ENCODE assay signal across 9 cellular contexts in the genomic region with DNA sequence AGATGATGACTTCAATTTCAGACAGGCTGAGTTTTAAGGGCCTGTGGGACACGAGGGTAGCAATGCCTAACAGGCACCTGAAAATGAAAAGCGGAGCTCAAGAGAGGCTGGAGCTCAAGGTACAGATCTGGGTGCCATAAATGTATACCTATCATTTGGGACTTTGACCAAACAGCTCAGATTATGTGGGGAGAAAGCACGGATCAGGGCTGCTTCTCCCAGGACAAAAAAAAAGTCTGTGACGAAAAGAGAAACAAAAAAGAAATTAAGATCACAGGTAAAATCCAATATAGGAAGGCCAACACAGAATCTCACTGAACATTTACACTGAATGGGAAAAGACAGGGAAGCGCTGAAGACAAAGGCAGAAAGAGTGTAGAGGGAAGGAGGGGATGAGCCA. TPM values are rescaled to one million over a fixed set of nuclear protein-coding genes. Genes with fewer than 3 reads are reported as not detected.
DNase-seq lines count a peak whose midpoint lies in the region; ATAC-seq, FAIRE-seq and TF ChIP-seq lines count a peak whose summit lies in the region.
"Had no signal": no experiment of that assay in that cellular context is flagged by ENCODE, and none has a peak within 500 bp of the region (broad histone marks: within the 10 kb centered on the region; RNA-seq: fewer than 3 reads in every experiment).

No MANE protein-coding gene starts in this region.

- no peak for TF ChIP-seq RAD21 in K562 (CRISPR knock-in tag; conservative IDR thresholded peaks at IDR 0.05 in 1 of 2, IDR thresholded peaks at IDR 0.05 in 1 of 2)

- peaks cover 4% of the 10 kb centered on the region for H3K9me1 ChIP-seq in K562 (ENCODE audit: control insufficient read depth, insufficient read depth, low read length)

- H3K27ac ChIP-seq in DND-41 (ENCODE audit: low read length) (no peak overlapping the region), Karpas-422 (ENCODE audit: low read length) (no peak overlapping the region), K562 (ENCODE audit: extremely low read depth, low read depth, low read length) (no peak overlapping the region; the same call in 2 of the 3 replicates)
- H3K27ac ChIP-seq: prostate gland, vagina had no signal

- peaks cover 36% of the 10 kb centered on the region for H3K36me3 Mint-ChIP-seq in nephron (ENCODE audit: low read depth)

- H3K36me3 ChIP-seq in DND-41 (ENCODE audit: insufficient read depth, low read length): peaks cover 52% of the 10 kb centered on the region
- peaks cover 36% of the 10 kb centered on the region for H3K36me3 ChIP-seq in Karpas-422 (ENCODE audit: insufficient read depth, low read length)
- peaks cover 54% of the 10 kb centered on the region for H3K36me3 ChIP-seq in K562 (ENCODE audit: control insufficient read depth, insufficient read depth, low read length)
- H3K36me3 ChIP-seq: prostate gland had no signal

- H3K9ac ChIP-seq in DND-41 (ENCODE audit: low read depth, low read length) (peak overlapping the region; percentile 85), Karpas-422 (ENCODE audit: low read length) (peak overlapping the region; percentile 96; the same call in 1 of the 2 replicates), K562 (ENCODE audit: insufficient read depth in 1 of 2, low read depth in 2 of 2, low read length in 2 of 2) (peak overlapping the region; percentile 88 to 89; a peak in 3 of 4 replicates)

- H3K4me3 ChIP-seq in DND-41 (ENCODE audit: low read depth in 1 of 2, low read length in 2 of 2) (peak overlapping the region in 1 of 2 experiments; percentile 95; a peak in 2 of 4 replicates), Karpas-422 (ENCODE audit: low read length) (peak overlapping the region; percentile 78), K562 (peak overlapping the region; percentile 69)
- H3K4me3 ChIP-seq: prostate gland had no signal

- no peaks in the 10 kb centered on the region for H3K9me3 Mint-ChIP-seq in nephron

- H3K27me3 Mint-ChIP-seq in nephron (ENCODE audit: low read depth): no peaks in the 10 kb centered on the region

- intact Hi-C loops in K562 (cut with micrococcal nuclease): no loop called here

- 33% methylated on average over 5 of the region's 5 CpGs for WGBS in K562 (ENCODE audit: insufficient coverage, low coverage, missing lambda C conversion rate)

- POLR2A ChIA-PET in K562 (lab: Yijun Ruan, JAX): interaction anchor here (0.9 to 4.5 kb wide), 3 partner anchors 8 to 144 kb away, joined by 3 to 28 read pairs (median 4); partner anchors contain the start of genes ATP5F1E and TUBB1

- H3K27me3 ChIP-seq in DND-41 (ENCODE audit: insufficient read depth, low read length, poor library complexity) (no peaks in the 10 kb centered on the region), Karpas-422 (ENCODE audit: low read length) (no peaks in the 10 kb centered on the region), K562 (ENCODE audit: control insufficient read depth in 2 of 2, insufficient read depth in 2 of 2, low read length in 2 of 2) (no peaks in the 10 kb centered on the region)
- H3K27me3 ChIP-seq: vagina had no signal

- CTCF ChIA-PET in K562 (lab: Yijun Ruan, JAX; ENCODE audit: low intra/inter-chr PET ratio): no interaction called here

- no peak for DNase-seq in DND-41
- no peak for DNase-seq in Karpas-422
- no peak for DNase-seq in K562 (ENCODE audit: extremely low read depth in 1 of 4, low spot score in 3 of 4)
- no peak for DNase-seq in effector CD4-positive, alpha-beta T cell
- no peak for DNase-seq in GOT3 (lab: John Stamatoyannopoulos, UW)

- peaks cover 31% of the 10 kb centered on the region for H3K4me1 Mint-ChIP-seq in nephron

- no peak for TF ChIP-seq CTCF in DND-41 (IDR thresholded peaks at IDR 0.05; ENCODE audit: borderline replicate concordance, extremely low read depth, low read length, poor library complexity, severe bottlenecking)
- TF ChIP-seq CTCF in K562 (IDR thresholded peaks at IDR 0.05 in 2 of 3, conservative IDR thresholded peaks at IDR 0.05 in 1 of 3; ENCODE audit: insufficient read depth in 2 of 3, low read depth in 1 of 3, low read length in 3 of 3): no peak
- TF ChIP-seq CTCF in nephron (IDR thresholded peaks at IDR 0.05; ENCODE audit: unreplicated experiment in 3 of 3): no peak

- H3K9me3 ChIP-seq in DND-41 (ENCODE audit: insufficient read depth, low read length, severe bottlenecking): no peaks in the 10 kb centered on the region
- H3K9me3 ChIP-seq in Karpas-422 (ENCODE audit: low read length): no peaks in the 10 kb centered on the region
- H3K9me3 ChIP-seq in K562 (replicated peaks; ENCODE audit: control insufficient read depth, insufficient read depth, low read depth, low read length): no peaks in the 10 kb centered on the region
- H3K9me3 ChIP-seq: prostate gland, vagina had no signal

- H4K20me1 ChIP-seq in DND-41 (ENCODE audit: insufficient read depth, low read length) (peaks cover 47% of the 10 kb centered on the region), Karpas-422 (ENCODE audit: insufficient read depth, low read depth, low read length) (peaks cover 32% of the 10 kb centered on the region), K562 (replicated peaks; ENCODE audit: control insufficient read depth, insufficient read depth, low read length) (peaks cover 5% of the 10 kb centered on the region)

- H3K4me2 ChIP-seq in DND-41 (ENCODE audit: insufficient read depth, low read length) (peak overlapping the region; percentile 98), Karpas-422 (ENCODE audit: low read depth, low read length, poor library complexity, severe bottlenecking) (peak overlapping the region; percentile 94), K562 (ENCODE audit: insufficient read depth, low read length) (peak overlapping the region; percentile 98)

- TF ChIP-seq EP300 in K562 (IDR thresholded peaks at IDR 0.05; ENCODE audit: low read length): no peak

- peak overlapping the region; percentile 73 to 86 (median 83) for H3K4me3 Mint-ChIP-seq in nephron

- no peak for FAIRE-seq in K562 (lab: Jason Lieb, UNC)

- no peak for ATAC-seq in DND-41 (ENCODE audit: insufficient read depth, low read depth)
- ATAC-seq in K562: no peak
- no peak for ATAC-seq in GM18511 (IDR thresholded peaks at IDR 0.05; ENCODE audit: unreplicated experiment)

- no TSS peak for BruUV-seq in K562 (replicated peaks; lab: Mats Ljungman, UMichigan)

- peak overlapping the region in 2 of 3 experiments; percentile 19 to 68 for H3K27ac Mint-ChIP-seq in nephron

- H2AFZ ChIP-seq in DND-41 (ENCODE audit: low read depth, low read length): no peak overlapping the region
- H2AFZ ChIP-seq in Karpas-422 (ENCODE audit: low read length): no peak overlapping the region
- H2AFZ ChIP-seq in K562 (ENCODE audit: low read depth, low read length): no peak overlapping the region

- in situ Hi-C loops in K562 (cut with MboI): no loop called here

- H3K79me2 ChIP-seq in DND-41 (ENCODE audit: insufficient read depth, low read length): peaks cover 72% of the 10 kb centered on the region
- peaks cover 62% of the 10 kb centered on the region for H3K79me2 ChIP-seq in Karpas-422 (ENCODE audit: low read length)
- peaks cover 69% of the 10 kb centered on the region for H3K79me2 ChIP-seq in K562 (ENCODE audit: control insufficient read depth, insufficient read depth, low read length)

- no peaks in the 10 kb centered on the region for H3K9me2 ChIP-seq in Karpas-422 (replicated peaks; ENCODE audit: insufficient read depth, low read length)

- H3K4me1 ChIP-seq in DND-41 (ENCODE audit: insufficient read depth, low read length) (peaks cover 48% of the 10 kb centered on the region), Karpas-422 (ENCODE audit: low read length) (peaks cover 45% of the 10 kb centered on the region), K562 (replicated peaks in 1 of 2; ENCODE audit: control insufficient read depth in 2 of 2, insufficient read depth in 2 of 2, low read length in 2 of 2) (peaks cover 12 to 21% of the 10 kb centered on the region in 2 experiments; a peak in 4 of 5 replicates)

- TF ChIP-seq POLR2A in K562 (conservative IDR thresholded peaks at IDR 0.05): no peak

RNA-seq across cellular contexts. Expression of gene PRELID3B, which starts 1.9 kb away (rescaled TPM):
- total RNA-seq in Karpas-422 (2014; rRNA removed; shearing (Covaris generic); ENCODE audit: low replicate concordance): 104 and 271 TPM in 2 replicates
- 17.7 and 24.8 TPM in 2 replicates for total RNA-seq in K562 (2011; cell fraction: chromatin; rRNA removed; ENCODE audit: low replicate concordance)
- total RNA-seq in K562 (2011; cell fraction: nucleolus; rRNA removed): 16.8 and 22.2 TPM in 2 replicates
- total RNA-seq in K562 (2011; cell fraction: nucleoplasm; rRNA removed): 28.7 and 35.0 TPM in 2 replicates
- total RNA-seq in K562 (2014; rRNA removed) (90.3 and 96.8 TPM in 2 replicates), K562 (2014; rRNA removed; fragmentation: Illumina TruSeq; extraction: Trizol) (136 and 140 TPM in 2 replicates), K562 (2015; rRNA removed; fragmentation: Illumina TruSeq; extraction: Trizol) (112 and 120 TPM in 2 replicates), K562 (2021) (99.5 and 105 TPM in 2 replicates)
- polyA plus RNA-seq in K562 (2011; rRNA removed) (83.6 and 96.0 TPM in 2 replicates), K562 (2014; fragmentation: Illumina TruSeq; extraction: Trizol) (91.7 and 101 TPM in 2 replicates), K562 (2014; fragmentation: Nextera tagmentation; extraction: Ambion mirVana) (100 to 1,000 TPM; 156 to 186 TPM), K562 (2014; rRNA removed) (77.0 and 81.2 TPM in 2 replicates)
- 20.1 and 42.7 TPM in 2 replicates for polyA plus RNA-seq in K562 (2011; cell fraction: cytosol; rRNA removed)
- 74.4 and 76.8 TPM in 2 replicates for polyA plus RNA-seq in K562 (2011; cell fraction: nucleus; rRNA removed)
- polyA plus RNA-seq in K562 (2012): 58.3 and 91.4 TPM in 2 replicates
- 151 and 154 TPM in 2 replicates for polyA minus RNA-seq in K562 (2011; rRNA and poly(A)+ RNA removed)
- 93.2 and 97.4 TPM in 2 replicates for polyA minus RNA-seq in K562 (2011; cell fraction: cytosol; rRNA and poly(A)+ RNA removed)
- polyA minus RNA-seq in K562 (2011; cell fraction: nucleus; rRNA and poly(A)+ RNA removed): 28.1 and 43.1 TPM in 2 replicates

RNA-seq across cellular contexts. Expression of gene ATP5F1E, which starts 8.5 kb away (rescaled TPM):
- total RNA-seq in Karpas-422 (2014; rRNA removed; shearing (Covaris generic); ENCODE audit: low replicate concordance): 47.0 and 78.9 TPM in 2 replicates
- total RNA-seq in K562 (2011; cell fraction: chromatin; rRNA removed; ENCODE audit: low replicate concordance): 19.6 and 60.1 TPM in 2 replicates
- 23.8 and 27.5 TPM in 2 replicates for total RNA-seq in K562 (2011; cell fraction: nucleolus; rRNA removed)
- 49.5 and 88.6 TPM in 2 replicates for total RNA-seq in K562 (2011; cell fraction: nucleoplasm; rRNA removed)
- 49.4 and 64.1 TPM in 2 replicates for total RNA-seq in K562 (2014; rRNA removed)
- 113 and 123 TPM in 2 replicates for total RNA-seq in K562 (2014; rRNA removed; fragmentation: Illumina TruSeq; extraction: Trizol)
- 98.7 and 109 TPM in 2 replicates for total RNA-seq in K562 (2015; rRNA removed; fragmentation: Illumina TruSeq; extraction: Trizol)
- 125 and 146 TPM in 2 replicates for total RNA-seq in K562 (2021)
- polyA plus RNA-seq in K562 (2011; rRNA removed): 140 and 167 TPM in 2 replicates
- polyA plus RNA-seq in K562 (2011; cell fraction: cytosol; rRNA removed): 16.9 and 37.2 TPM in 2 replicates
- 32.8 and 51.1 TPM in 2 replicates for polyA plus RNA-seq in K562 (2011; cell fraction: nucleus; rRNA removed)
- polyA plus RNA-seq in K562 (2012): 66.6 and 187 TPM in 2 replicates
- polyA plus RNA-seq in K562 (2014; fragmentation: Illumina TruSeq; extraction: Trizol): 60.3 and 67.7 TPM in 2 replicates
- 100 to 1,000 TPM; 161 to 162 TPM for polyA plus RNA-seq in K562 (2014; fragmentation: Nextera tagmentation; extraction: Ambion mirVana)
- polyA plus RNA-seq in K562 (2014; rRNA removed): 109 and 117 TPM in 2 replicates
- 36.3 and 47.6 TPM in 2 replicates for polyA minus RNA-seq in K562 (2011; rRNA and poly(A)+ RNA removed)
- polyA minus RNA-seq in K562 (2011; cell fraction: cytosol; rRNA and poly(A)+ RNA removed): 19.7 and 24.7 TPM in 2 replicates
- 53.0 and 99.3 TPM in 2 replicates for polyA minus RNA-seq in K562 (2011; cell fraction: nucleus; rRNA and poly(A)+ RNA removed)

RNA-seq across cellular contexts. Expression of gene TUBB1, which starts 21.5 kb away (rescaled TPM):
- total RNA-seq in Karpas-422 (2014; rRNA removed; shearing (Covaris generic); ENCODE audit: low replicate concordance): not detected in 2 replicates
- total RNA-seq in K562 (2011; cell fraction: chromatin; rRNA removed; ENCODE audit: low replicate concordance): 1.4 and 3.2 TPM in 2 replicates
- total RNA-seq in K562 (2011; cell fraction: nucleolus; rRNA removed): 1.7 and 2.1 TPM in 2 replicates
- 2.0 and 2.8 TPM in 2 replicates for total RNA-seq in K562 (2011; cell fraction: nucleoplasm; rRNA removed)
- 1.7 and 2.1 TPM in 2 replicates for total RNA-seq in K562 (2014; rRNA removed)
- total RNA-seq in K562 (2014; rRNA removed; fragmentation: Illumina TruSeq; extraction: Trizol): 2.3 and 2.8 TPM in 2 replicates
- total RNA-seq in K562 (2015; rRNA removed; fragmentation: Illumina TruSeq; extraction: Trizol): 2.0 and 2.4 TPM in 2 replicates
- total RNA-seq in K562 (2021): 1.9 and 3.9 TPM in 2 replicates
- polyA plus RNA-seq in K562 (2011; rRNA removed): 1.1 and 3.6 TPM in 2 replicates
- polyA plus RNA-seq in K562 (2011; cell fraction: cytosol; rRNA removed): 0.69 and 3.4 TPM in 2 replicates
- polyA plus RNA-seq in K562 (2011; cell fraction: nucleus; rRNA removed): 0.51 and 1.8 TPM in 2 replicates
- polyA plus RNA-seq in K562 (2012): 2.3 and 3.8 TPM in 2 replicates
- 3.1 and 4.1 TPM in 2 replicates for polyA plus RNA-seq in K562 (2014; fragmentation: Illumina TruSeq; extraction: Trizol)
- 1 to 10 TPM; 1.5 to 1.6 TPM for polyA plus RNA-seq in K562 (2014; fragmentation: Nextera tagmentation; extraction: Ambion mirVana)
- polyA plus RNA-seq in K562 (2014; rRNA removed): 1.9 and 3.0 TPM in 2 replicates
- polyA minus RNA-seq in K562 (2011; rRNA and poly(A)+ RNA removed): 1.6 and 4.3 TPM in 2 replicates
- polyA minus RNA-seq in K562 (2011; cell fraction: cytosol; rRNA and poly(A)+ RNA removed): 0.64 and 1.7 TPM in 2 replicates
- polyA minus RNA-seq in K562 (2011; cell fraction: nucleus; rRNA and poly(A)+ RNA removed): 0.89 and 1.3 TPM in 2 replicates
- total RNA-seq: prostate gland, vagina had no signal

RNA-seq across cellular contexts. Expression of gene CTSZ, which starts 33.6 kb away (rescaled TPM):
- total RNA-seq in Karpas-422 (2014; rRNA removed; shearing (Covaris generic); ENCODE audit: low replicate concordance): 111 and 215 TPM in 2 replicates
- 52.6 and 123 TPM in 2 replicates for total RNA-seq in K562 (2011; cell fraction: chromatin; rRNA removed; ENCODE audit: low replicate concordance)
- 146 and 149 TPM in 2 replicates for total RNA-seq in K562 (2011; cell fraction: nucleolus; rRNA removed)
- 120 and 126 TPM in 2 replicates for total RNA-seq in K562 (2011; cell fraction: nucleoplasm; rRNA removed)
- 73.2 and 83.8 TPM in 2 replicates for total RNA-seq in K562 (2014; rRNA removed)
- 62.6 and 63.8 TPM in 2 replicates for total RNA-seq in K562 (2014; rRNA removed; fragmentation: Illumina TruSeq; extraction: Trizol)
- total RNA-seq in K562 (2015; rRNA removed; fragmentation: Illumina TruSeq; extraction: Trizol): 82.8 and 82.9 TPM in 2 replicates
- total RNA-seq in K562 (2021): 84.7 and 97.7 TPM in 2 replicates
- polyA plus RNA-seq in K562 (2011; rRNA removed): 83.8 and 93.1 TPM in 2 replicates
- 81.2 and 107 TPM in 2 replicates for polyA plus RNA-seq in K562 (2011; cell fraction: cytosol; rRNA removed)
- polyA plus RNA-seq in K562 (2011; cell fraction: nucleus; rRNA removed): 54.7 and 64.6 TPM in 2 replicates
- polyA plus RNA-seq in K562 (2012): 79.3 and 95.2 TPM in 2 replicates
- polyA plus RNA-seq in K562 (2014; fragmentation: Illumina TruSeq; extraction: Trizol): 123 and 143 TPM in 2 replicates
- polyA plus RNA-seq in K562 (2014; fragmentation: Nextera tagmentation; extraction: Ambion mirVana): 1 to 10 TPM; 1.6 to 5.3 TPM
- polyA plus RNA-seq in K562 (2014; rRNA removed): 96.2 and 107 TPM in 2 replicates
- polyA minus RNA-seq in K562 (2011; rRNA and poly(A)+ RNA removed): 59.9 and 68.2 TPM in 2 replicates
- polyA minus RNA-seq in K562 (2011; cell fraction: cytosol; rRNA and poly(A)+ RNA removed): 34.4 and 34.8 TPM in 2 replicates
- 24.1 and 25.5 TPM in 2 replicates for polyA minus RNA-seq in K562 (2011; cell fraction: nucleus; rRNA and poly(A)+ RNA removed)

RNA-seq across cellular contexts. Expression of gene NELFCD, which starts 59.6 kb away (rescaled TPM):
- 51.3 and 57.5 TPM in 2 replicates for total RNA-seq in Karpas-422 (2014; rRNA removed; shearing (Covaris generic); ENCODE audit: low replicate concordance)
- total RNA-seq in K562 (2011; cell fraction: chromatin; rRNA removed; ENCODE audit: low replicate concordance): 499 and 562 TPM in 2 replicates
- total RNA-seq in K562 (2011; cell fraction: nucleolus; rRNA removed): 227 and 235 TPM in 2 replicates
- total RNA-seq in K562 (2011; cell fraction: nucleoplasm; rRNA removed): 274 and 301 TPM in 2 replicates
- total RNA-seq in K562 (2014; rRNA removed): 96.5 and 113 TPM in 2 replicates
- 77.9 and 80.6 TPM in 2 replicates for total RNA-seq in K562 (2014; rRNA removed; fragmentation: Illumina TruSeq; extraction: Trizol)
- total RNA-seq in K562 (2015; rRNA removed; fragmentation: Illumina TruSeq; extraction: Trizol): 84.7 and 86.6 TPM in 2 replicates
- total RNA-seq in K562 (2021): 111 and 116 TPM in 2 replicates
- polyA plus RNA-seq in K562 (2011; rRNA removed): 138 and 163 TPM in 2 replicates
- 115 and 130 TPM in 2 replicates for polyA plus RNA-seq in K562 (2011; cell fraction: cytosol; rRNA removed)
- polyA plus RNA-seq in K562 (2011; cell fraction: nucleus; rRNA removed): 305 and 361 TPM in 2 replicates
- polyA plus RNA-seq in K562 (2012): 93.4 and 101 TPM in 2 replicates
- 136 and 137 TPM in 2 replicates for polyA plus RNA-seq in K562 (2014; fragmentation: Illumina TruSeq; extraction: Trizol)
- 10 to 100 TPM; 11.7 to 22.2 TPM for polyA plus RNA-seq in K562 (2014; fragmentation: Nextera tagmentation; extraction: Ambion mirVana)
- polyA plus RNA-seq in K562 (2014; rRNA removed): 121 and 123 TPM in 2 replicates
- 159 and 203 TPM in 2 replicates for polyA minus RNA-seq in K562 (2011; rRNA and poly(A)+ RNA removed)
- 57.0 and 63.8 TPM in 2 replicates for polyA minus RNA-seq in K562 (2011; cell fraction: cytosol; rRNA and poly(A)+ RNA removed)
- polyA minus RNA-seq in K562 (2011; cell fraction: nucleus; rRNA and poly(A)+ RNA removed): 68.1 and 105 TPM in 2 replicates
